In genomic region chr18:36130039-36130831, GRCh38 we compare ENCODE assay signal across 1 cellular context.
TF ChIP-seq lines count a peak whose summit lies in the region.

No MANE protein-coding gene starts in this region.

TF ChIP-seq in HepG2, 621 proteins besides CTCF, POLR2A, EP300 and RAD21 (continued from another document and continues in another):
- TF ChIP-seq ZBTB25 (CRISPR knock-in tag; IDR thresholded peaks at IDR 0.05) (0 out of 2 replicates have a peak, but pooled peaks have one; percentile 5), FOXA1 (IDR thresholded peaks at IDR 0.05) (no peak), FOXA1 (CRISPR knock-in tag; IDR thresholded peaks at IDR 0.05) (peak; percentile 2; the same call in 1 of the 2 replicates), HNF4G (IDR thresholded peaks at IDR 0.05; ENCODE audit: borderline replicate concordance, low read depth, low read length) (0 out of 2 replicates have a peak, but pooled peaks have one; percentile 19), HNF4G (CRISPR knock-in tag; IDR thresholded peaks at IDR 0.05; ENCODE audit: borderline replicate concordance, low read depth) (no peak), ZNF160 (CRISPR knock-in tag; IDR thresholded peaks at IDR 0.05) (no peak), ZNF784 (CRISPR knock-in tag; IDR thresholded peaks at IDR 0.05; ENCODE audit: borderline replicate concordance) (no peak), MED8 (CRISPR knock-in tag; IDR thresholded peaks at IDR 0.05; ENCODE audit: insufficient replicate concordance) (no peak), MAF1 (CRISPR knock-in tag; IDR thresholded peaks at IDR 0.05; ENCODE audit: borderline replicate concordance) (no peak), TFAP4 (IDR thresholded peaks at IDR 0.05; ENCODE audit: borderline replicate concordance, low read depth) (no peak), NR2F1 (CRISPR knock-in tag; IDR thresholded peaks at IDR 0.05) (no peak), IRX3 (CRISPR knock-in tag; IDR thresholded peaks at IDR 0.05; ENCODE audit: borderline replicate concordance, low read depth) (no peak; the same call in 1 of the 2 replicates), ZNF101 (CRISPR knock-in tag; IDR thresholded peaks at IDR 0.05; ENCODE audit: borderline replicate concordance, low read depth) (no peak), SAFB2 (CRISPR knock-in tag; IDR thresholded peaks at IDR 0.05; ENCODE audit: borderline replicate concordance, low read depth) (peak; percentile 11; the same call in 1 of the 2 replicates), ZNF75D (CRISPR knock-in tag; IDR thresholded peaks at IDR 0.05; ENCODE audit: borderline replicate concordance) (no peak), POGZ (CRISPR knock-in tag; IDR thresholded peaks at IDR 0.05) (no peak), ZNF232 (CRISPR knock-in tag; IDR thresholded peaks at IDR 0.05; ENCODE audit: borderline replicate concordance) (no peak), SP2 (CRISPR knock-in tag; IDR thresholded peaks at IDR 0.05) (no peak), SKI (IDR thresholded peaks at IDR 0.05; ENCODE audit: partially characterized antibody) (no peak), TSC22D2 (CRISPR knock-in tag; IDR thresholded peaks at IDR 0.05; ENCODE audit: borderline replicate concordance) (no peak), ATF5 (CRISPR knock-in tag; IDR thresholded peaks at IDR 0.05; ENCODE audit: low read depth) (no peak), ZNF143 (CRISPR knock-in tag; IDR thresholded peaks at IDR 0.05) (no peak), ATF6 (CRISPR knock-in tag; conservative IDR thresholded peaks at IDR 0.05) (no peak), TRAFD1 (CRISPR knock-in tag; IDR thresholded peaks at IDR 0.05; ENCODE audit: borderline replicate concordance) (no peak), PHF21A (CRISPR knock-in tag; IDR thresholded peaks at IDR 0.05) (no peak), ZNF557 (CRISPR knock-in tag; IDR thresholded peaks at IDR 0.05) (no peak), DNMT3B (CRISPR knock-in tag; conservative IDR thresholded peaks at IDR 0.05) (no peak; the same call in 1 of the 2 replicates), ZNF282 (IDR thresholded peaks at IDR 0.05; ENCODE audit: partially characterized antibody) (no peak), ELF3 (CRISPR knock-in tag; IDR thresholded peaks at IDR 0.05) (peak; percentile 6; the same call in 1 of the 2 replicates), ZNF850 (CRISPR knock-in tag; conservative IDR thresholded peaks at IDR 0.05) (no peak), JUND (CRISPR knock-in tag; IDR thresholded peaks at IDR 0.05) (no peak), ZNF747 (CRISPR knock-in tag; IDR thresholded peaks at IDR 0.05; ENCODE audit: borderline replicate concordance) (no peak), ZNF564 (CRISPR knock-in tag; IDR thresholded peaks at IDR 0.05) (no peak), MEF2D (CRISPR knock-in tag; IDR thresholded peaks at IDR 0.05) (no peak), LRRFIP1 (CRISPR knock-in tag; conservative IDR thresholded peaks at IDR 0.05) (no peak), ZNF33A (CRISPR knock-in tag; IDR thresholded peaks at IDR 0.05; ENCODE audit: borderline replicate concordance) (no peak), ZNF800 (CRISPR knock-in tag; IDR thresholded peaks at IDR 0.05) (no peak), TOPORS (CRISPR knock-in tag; IDR thresholded peaks at IDR 0.05) (0 out of 2 replicates have a peak, but pooled peaks have one; percentile 38), ISL2 (CRISPR knock-in tag; IDR thresholded peaks at IDR 0.05) (no peak), RARG (CRISPR knock-in tag; IDR thresholded peaks at IDR 0.05; ENCODE audit: low read depth) (no peak), RBAK (CRISPR knock-in tag; IDR thresholded peaks at IDR 0.05) (no peak), HOXA3 (CRISPR knock-in tag; IDR thresholded peaks at IDR 0.05) (no peak), KLF16 (CRISPR knock-in tag; IDR thresholded peaks at IDR 0.05) (no peak; a peak in 1 of 4 replicates), SATB2 (CRISPR knock-in tag; IDR thresholded peaks at IDR 0.05) (no peak), ZNF275 (CRISPR knock-in tag; IDR thresholded peaks at IDR 0.05; ENCODE audit: borderline replicate concordance) (no peak), DPF2 (CRISPR knock-in tag; IDR thresholded peaks at IDR 0.05; ENCODE audit: borderline replicate concordance, low read depth) (no peak), ZNF746 (CRISPR knock-in tag; IDR thresholded peaks at IDR 0.05) (no peak), TRIM24 (CRISPR knock-in tag; IDR thresholded peaks at IDR 0.05) (no peak), ZFP36L1 (CRISPR knock-in tag; IDR thresholded peaks at IDR 0.05) (no peak), ZIK1 (CRISPR knock-in tag; IDR thresholded peaks at IDR 0.05; ENCODE audit: borderline replicate concordance, low read depth) (no peak; the same call in 1 of the 2 replicates), SCMH1 (CRISPR knock-in tag; IDR thresholded peaks at IDR 0.05; ENCODE audit: borderline replicate concordance) (no peak), AGO2 (optimal IDR thresholded peaks at IDR 0.05; ENCODE audit: low read depth, low read length) (peak; percentile 38), ATF4 (CRISPR knock-in tag; IDR thresholded peaks at IDR 0.05) (no peak), ZNF546 (CRISPR knock-in tag; conservative IDR thresholded peaks at IDR 0.05) (no peak), ZNF629 (CRISPR knock-in tag; conservative IDR thresholded peaks at IDR 0.05) (no peak), SRF (IDR thresholded peaks at IDR 0.05; ENCODE audit: low read depth, low read length) (no peak), ZNF329 (CRISPR knock-in tag; IDR thresholded peaks at IDR 0.05; ENCODE audit: low read depth) (no peak), ARID3A (IDR thresholded peaks at IDR 0.05; ENCODE audit: low read depth, low read length) (no peak), HNRNPUL1 (IDR thresholded peaks at IDR 0.05; ENCODE audit: low read depth, low read length) (no peak), SALL2 (CRISPR knock-in tag; IDR thresholded peaks at IDR 0.05) (no peak)
